Comparison of ENCODE assay signal across 20 cellular contexts in the genomic region with DNA sequence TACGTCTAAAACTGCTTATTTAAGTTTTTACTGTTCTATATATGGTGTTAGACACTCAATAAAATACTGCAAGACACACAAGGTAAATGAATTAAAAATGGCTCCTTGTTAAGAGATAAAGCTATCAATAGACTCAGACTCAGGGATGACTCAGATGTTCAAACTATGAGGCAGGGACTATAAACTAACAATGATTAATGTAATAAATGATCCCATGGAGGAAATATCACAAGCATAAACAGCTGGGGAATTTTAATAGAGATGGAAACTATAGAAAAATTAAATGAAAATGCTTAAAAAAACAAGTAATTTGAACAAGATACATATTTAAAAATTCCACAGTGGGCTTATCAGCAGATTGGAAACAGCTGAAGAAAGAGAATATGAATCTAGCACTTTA.
DNase-seq lines count a peak whose midpoint lies in the region; ATAC-seq, FAIRE-seq and TF ChIP-seq lines count a peak whose summit lies in the region.
"Had no signal": no experiment of that assay in that cellular context is flagged by ENCODE, and none has a peak within 500 bp of the region (broad histone marks: within the 10 kb centered on the region; RNA-seq: fewer than 3 reads in every experiment).

No MANE protein-coding gene starts in this region.

- POLR2A ChIA-PET in PC-3 (lab: Charles Lee; ENCODE audit: unreplicated experiment) (no interaction called here), endothelial cell of umbilical vein (lab: Charles Lee) (no interaction called here)

- H3K27ac ChIP-seq in PC-3 (ENCODE audit: low read length) (peak overlapping the region; percentile 55), brain microvascular endothelial cell (peak overlapping the region; percentile 43), endothelial cell of umbilical vein (ENCODE audit: insufficient read depth, low read depth, low read length) (peak overlapping the region; percentile 70), gastroesophageal sphincter (no peak overlapping the region)
- H3K27ac ChIP-seq: A549; BLaER1 treated with 17β-estradiol and CSF1 and Interleukin-3, amounts not matched to agents 10 nM and 100 nM had no signal

- BruUV-seq in PC-3 (replicated peaks; lab: Mats Ljungman, UMichigan) (no TSS peak), endothelial cell of umbilical vein (replicated peaks; lab: Mats Ljungman, UMichigan) (no TSS peak)

- intact Hi-C loops in PC-3 (cut with micrococcal nuclease) = no loop called here
- intact Hi-C loops in endothelial cell of umbilical vein (cut with micrococcal nuclease) = loop anchor here (1.0 to 5.0 kb wide), 8 partner anchors 67 to 409 kb away; no protein-coding TSS in a partner anchor

- H3K27me3 ChIP-seq in PC-3 (ENCODE audit: low read length) (no peaks in the 10 kb centered on the region), brain microvascular endothelial cell (replicated peaks) (no peaks in the 10 kb centered on the region), endothelial cell of umbilical vein (ENCODE audit: control insufficient read depth in 2 of 2, insufficient read depth in 2 of 2, low read length in 2 of 2) (no peaks in the 10 kb centered on the region), gastroesophageal sphincter (no peaks in the 10 kb centered on the region)
- H3K27me3 ChIP-seq: BE2C; BLaER1 treated with 17β-estradiol and CSF1 and Interleukin-3, amounts not matched to agents 10 nM and 100 nM had no signal

- H3K4me3 ChIP-seq in PC-3 (ENCODE audit: low read length) = no peak overlapping the region
- no peak overlapping the region for H3K4me3 ChIP-seq in brain microvascular endothelial cell (ENCODE audit: low read depth, low read length)
- H3K4me3 ChIP-seq in endothelial cell of umbilical vein (replicated peaks in 1 of 3; ENCODE audit: insufficient read depth in 1 of 3, low read depth in 1 of 3, low read length in 3 of 3) = no peak overlapping the region
- no peak overlapping the region for H3K4me3 ChIP-seq in gastroesophageal sphincter
- H3K4me3 ChIP-seq: A549; BLaER1 treated with 17β-estradiol and CSF1 and Interleukin-3, amounts not matched to agents 10 nM and 100 nM; HAP-1 had no signal

- H3K4me2 ChIP-seq in PC-3 (ENCODE audit: low read length) (no peak overlapping the region), endothelial cell of umbilical vein (ENCODE audit: insufficient read depth, low read length) (peak overlapping the region; percentile 78)
- H3K4me2 ChIP-seq: A549 had no signal

- no peaks in the 10 kb centered on the region for H3K9me3 ChIP-seq in PC-3 (ENCODE audit: low read length)
- no peaks in the 10 kb centered on the region for H3K9me3 ChIP-seq in endothelial cell of umbilical vein (replicated peaks; ENCODE audit: control insufficient read depth, insufficient read depth, low read length)
- H3K9me3 ChIP-seq in gastroesophageal sphincter = no peaks in the 10 kb centered on the region
- H3K9me3 ChIP-seq: BE2C, HAP-1 had no signal

- TF ChIP-seq EP300 in gastroesophageal sphincter (IDR thresholded peaks at IDR 0.05) = no peak

- ATAC-seq in PC-3 (no peak), gastroesophageal sphincter (no peak), HG03354 (IDR thresholded peaks at IDR 0.05; ENCODE audit: poor library complexity, severe bottlenecking, unreplicated experiment) (no peak)

- no peak for FAIRE-seq in endothelial cell of umbilical vein (lab: Jason Lieb, UNC)
- FAIRE-seq: A549, D721Med, G401.6, GM12892, H54 had no signal

- H2AFZ ChIP-seq in PC-3 (ENCODE audit: low read length) = no peak overlapping the region
- peak overlapping the region; percentile 0 for H2AFZ ChIP-seq in endothelial cell of umbilical vein (ENCODE audit: low read depth, low read length)

- in situ Hi-C loops in brain microvascular endothelial cell (cut with HindIII; ENCODE audit: low pct_ligation_motif_present, low sequenced_read_pairs) = no loop called here

- TF ChIP-seq CTCF in PC-3 (conservative IDR thresholded peaks at IDR 0.05; ENCODE audit: low read depth, low read length) = no peak
- TF ChIP-seq CTCF in brain microvascular endothelial cell (IDR thresholded peaks at IDR 0.05; ENCODE audit: low read depth, low read length, missing control alignments) = no peak
- TF ChIP-seq CTCF in endothelial cell of umbilical vein (IDR thresholded peaks at IDR 0.05; ENCODE audit: extremely low read depth in 1 of 2, insufficient read depth in 1 of 2, low read depth in 1 of 2, low read length in 2 of 2) = no peak
- no peak for TF ChIP-seq CTCF in gastroesophageal sphincter (IDR thresholded peaks at IDR 0.05)

- 41 to 44% methylated on average over 1 of the region's 1 CpG for WGBS in gastroesophageal sphincter (ENCODE audit: low coverage in 1 of 2), 2 donors

- no peaks in the 10 kb centered on the region for H3K36me3 ChIP-seq in PC-3 (ENCODE audit: low read depth, low read length)
- no peaks in the 10 kb centered on the region for H3K36me3 ChIP-seq in brain microvascular endothelial cell (replicated peaks)
- H3K36me3 ChIP-seq in endothelial cell of umbilical vein (ENCODE audit: control insufficient read depth in 2 of 2, extremely low read depth in 1 of 2, insufficient read depth in 2 of 2, low read length in 2 of 2) = no peaks in the 10 kb centered on the region
- H3K36me3 ChIP-seq in gastroesophageal sphincter = no peaks in the 10 kb centered on the region
- H3K36me3 ChIP-seq: BE2C; BLaER1 treated with 17β-estradiol and CSF1 and Interleukin-3, amounts not matched to agents 10 nM and 100 nM; HAP-1 had no signal

- dilution Hi-C loops in endothelial cell of umbilical vein (cut with MboI; ENCODE audit: extremely low pct_ligation_motif_present, low sequenced_read_pairs) = no loop called here

- TF ChIP-seq POLR2A in endothelial cell of umbilical vein (IDR thresholded peaks at IDR 0.05; ENCODE audit: low read depth, low read length) (peak; percentile 22), gastroesophageal sphincter (IDR thresholded peaks at IDR 0.05) (no peak)

- H3K79me2 ChIP-seq in PC-3 (ENCODE audit: low read length) (no peaks in the 10 kb centered on the region), endothelial cell of umbilical vein (ENCODE audit: control insufficient read depth, insufficient read depth, low read length) (no peaks in the 10 kb centered on the region)

- H4K20me1 ChIP-seq in PC-3 (ENCODE audit: low read length) (no peaks in the 10 kb centered on the region), endothelial cell of umbilical vein (replicated peaks; ENCODE audit: control insufficient read depth, extremely low read depth, insufficient read depth, low read length) (no peaks in the 10 kb centered on the region)
- H4K20me1 ChIP-seq: BLaER1 treated with 17β-estradiol and CSF1 and Interleukin-3, amounts not matched to agents 10 nM and 100 nM had no signal

- no peaks in the 10 kb centered on the region for H3K9me1 ChIP-seq in endothelial cell of umbilical vein (replicated peaks; ENCODE audit: control insufficient read depth, extremely low read depth, insufficient read depth, low read length)

- H3K9ac ChIP-seq in PC-3 (ENCODE audit: low read length) (no peak overlapping the region), endothelial cell of umbilical vein (replicated peaks; ENCODE audit: extremely low read depth, insufficient read depth, low read length) (peak overlapping the region; percentile 40)
- H3K9ac ChIP-seq: BLaER1 treated with 17β-estradiol and CSF1 and Interleukin-3, amounts not matched to agents 10 nM and 100 nM had no signal

- H3F3A ChIP-seq in PC-3 (ENCODE audit: low read length, unreplicated experiment) = no peaks in the 10 kb centered on the region

- CTCF ChIA-PET in PC-3 (lab: Charles Lee) (no interaction called here), endothelial cell of umbilical vein (lab: Charles Lee) (interaction anchor here (0.6 to 3.0 kb wide), 18 partner anchors 8 to 626 kb away, joined by 3 to 50 read pairs (median 4); no protein-coding TSS in a partner anchor)

- peak; percentile 16 for DNase-seq in PC-3
- DNase-seq in brain microvascular endothelial cell = peak; percentile 12
- peak; percentile 76 for DNase-seq in endothelial cell of umbilical vein (ENCODE audit: low read depth, low spot score)
- peak; percentile 9 for DNase-seq in kidney tubule cell (ENCODE audit: low spot score)
- DNase-seq in T-helper 1 cell = no peak
- DNase-seq: CD4-positive, alpha-beta T cell; CD8-positive, alpha-beta memory T cell; DMS 273 treated with DMSO at 0.1 percent for 48 hours; GOT3; HFFc6 had no signal

- no peaks in the 10 kb centered on the region for H3K9me2 ChIP-seq in PC-3 (replicated peaks; ENCODE audit: low read length)

- no peaks in the 10 kb centered on the region for H3K4me1 ChIP-seq in PC-3 (ENCODE audit: insufficient read depth, low read length)
- H3K4me1 ChIP-seq in endothelial cell of umbilical vein (ENCODE audit: control insufficient read depth, extremely low read depth, insufficient read depth, low read length) = peaks cover 20% of the 10 kb centered on the region
- H3K4me1 ChIP-seq in gastroesophageal sphincter = no peaks in the 10 kb centered on the region
- H3K4me1 ChIP-seq: A549, BE2C, HAP-1 had no signal

TF ChIP-seq in endothelial cell of umbilical vein, 7 proteins besides CTCF, POLR2A, EP300 and RAD21:
- TF ChIP-seq MAX (IDR thresholded peaks at IDR 0.05; ENCODE audit: insufficient read depth, insufficient read length) (no peak), GATA2 (IDR thresholded peaks at IDR 0.05; ENCODE audit: insufficient read depth, insufficient read length, low read depth, low read length) (no peak), JUN (IDR thresholded peaks at IDR 0.05; ENCODE audit: borderline replicate concordance, insufficient read depth, insufficient read length, low read depth) (peak; percentile 43), MYC (IDR thresholded peaks at IDR 0.05; ENCODE audit: low read depth, low read length) (no peak), FOS (IDR thresholded peaks at IDR 0.05; ENCODE audit: borderline replicate concordance, insufficient read depth, low read length) (peak; percentile 68), POLR2AphosphoS5 (IDR thresholded peaks at IDR 0.05; ENCODE audit: insufficient read depth, low read depth, low read length) (no peak), EZH2 (IDR thresholded peaks at IDR 0.05; ENCODE audit: borderline replicate concordance, low read depth, low read length, severe bottlenecking) (no peak)

Comparison
In these comparisons a context has a peak if more than half of its experiments do, and no peak if none do; other contexts are left out.
1. DNase-seq: peak in PC-3 (single experiment), brain microvascular endothelial cell (single experiment), endothelial cell of umbilical vein (single experiment) and kidney tubule cell (single experiment); none in T-helper 1 cell (0 of 5).
2. H3K27ac ChIP-seq: peak in PC-3 (single experiment), brain microvascular endothelial cell (single experiment) and endothelial cell of umbilical vein (single experiment); none in gastroesophageal sphincter (0 of 4).